In the genomic region with DNA sequence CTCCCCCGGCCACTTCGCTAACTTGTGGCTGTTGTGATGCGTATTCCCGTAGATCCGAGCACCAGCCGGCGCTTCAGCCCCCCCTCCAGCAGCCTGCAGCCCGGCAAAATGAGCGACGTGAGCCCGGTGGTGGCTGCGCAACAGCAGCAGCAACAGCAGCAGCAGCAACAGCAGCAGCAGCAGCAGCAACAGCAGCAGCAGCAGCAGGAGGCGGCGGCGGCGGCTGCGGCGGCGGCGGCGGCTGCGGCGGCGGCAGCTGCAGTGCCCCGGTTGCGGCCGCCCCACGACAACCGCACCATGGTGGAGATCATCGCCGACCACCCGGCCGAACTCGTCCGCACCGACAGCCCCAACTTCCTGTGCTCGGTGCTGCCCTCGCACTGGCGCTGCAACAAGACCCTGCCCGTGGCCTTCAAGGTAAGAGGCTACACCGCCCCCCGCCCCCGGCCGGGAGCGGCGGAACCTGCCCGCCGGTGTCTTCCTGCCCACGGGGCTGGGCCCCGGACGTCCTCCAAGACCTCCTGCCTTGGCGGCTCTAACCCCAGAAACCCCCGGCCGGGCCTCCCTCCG, we compare ENCODE assay signal across 9 cellular contexts. TPM values are rescaled to one million over a fixed set of nuclear protein-coding genes. Genes with fewer than 3 reads are reported as not detected.
A peak's percentile ranks its signal among the peaks of the same experiment; 100 is the strongest.
DNase-seq lines count a peak whose midpoint lies in the region; ATAC-seq, FAIRE-seq and TF ChIP-seq lines count a peak whose summit lies in the region.
"Had no signal": no experiment of that assay in that cellular context is flagged by ENCODE, and none has a peak within 500 bp of the region (broad histone marks: within the 10 kb centered on the region; RNA-seq: fewer than 3 reads in every experiment).

No MANE protein-coding gene starts in this region.

- H3K9me3 Mint-ChIP-seq in T-helper 2 cell treated with Interferon-gamma antibody and Interleukin-4, amounts not matched to agents 5 μg/mL and 100 μg/mL, for 36 hours, result no peaks in the 10 kb centered on the region

- DNase-seq in stimulated activated CD8-positive, alpha-beta memory T cell treated with anti-CD3 and anti-CD28 coated beads, Interleukin-12 subunit alpha, Interleukin-12 subunit beta, amount 100 ng/mL, for 4 hours (ENCODE audit: low read depth), result peak; percentile 45
- DNase-seq in stimulated activated CD8-positive, alpha-beta memory T cell treated with anti-CD3 and anti-CD28 coated beads, Interleukin-4, amount 100 ng/mL, for 48 hours, result no peak
- DNase-seq in T-helper 2 cell treated with Interferon-gamma antibody and Interleukin-4, amounts not matched to agents 5 μg/mL and 100 μg/mL, for 36 hours (ENCODE audit: low spot score), result peak; percentile 67
- no peak for DNase-seq in bronchial epithelial cell (ENCODE audit: low read depth)
- no peak for DNase-seq in left colon
- DNase-seq in stimulated activated CD4-positive, alpha-beta T cell treated with anti-CD3 and anti-CD28 coated beads, TNF-alpha, amount 100 ng/mL, for 4 hours (ENCODE audit: low read depth in 3 of 3), result peak in 2 of 3 experiments; percentile 26 to 36
- no peak for DNase-seq in A172 (ENCODE audit: low spot score)

- peaks cover 25% of the 10 kb centered on the region for H3K36me3 Mint-ChIP-seq in T-helper 2 cell treated with Interferon-gamma antibody and Interleukin-4, amounts not matched to agents 5 μg/mL and 100 μg/mL, for 36 hours (ENCODE audit: low read depth)

- FAIRE-seq in bronchial epithelial cell (lab: Jason Lieb, UNC), result no peak
- FAIRE-seq: GM18507 had no signal

- H3K36me3 ChIP-seq in bronchial epithelial cell (ENCODE audit: control insufficient read depth, insufficient read depth, low read length), result no peaks in the 10 kb centered on the region

- no peaks in the 10 kb centered on the region for H3K27me3 ChIP-seq in bronchial epithelial cell (ENCODE audit: control insufficient read depth, insufficient read depth, low read length)

- no peak for TF ChIP-seq CTCF in bronchial epithelial cell (IDR thresholded peaks at IDR 0.05; ENCODE audit: insufficient read depth, low read length, severe bottlenecking)

- intact Hi-C loops in left colon (cut with DNase I, micrococcal nuclease), result no loop called here

- peaks cover 43% of the 10 kb centered on the region for H3K4me1 Mint-ChIP-seq in T-helper 2 cell treated with Interferon-gamma antibody and Interleukin-4, amounts not matched to agents 5 μg/mL and 100 μg/mL, for 36 hours (ENCODE audit: low read depth)

- H3K27ac Mint-ChIP-seq in T-helper 2 cell treated with Interferon-gamma antibody and Interleukin-4, amounts not matched to agents 5 μg/mL and 100 μg/mL, for 36 hours, result peak overlapping the region; percentile 99

- H3K27me3 Mint-ChIP-seq in T-helper 2 cell treated with Interferon-gamma antibody and Interleukin-4, amounts not matched to agents 5 μg/mL and 100 μg/mL, for 36 hours (ENCODE audit: low read depth), result no peaks in the 10 kb centered on the region

- peak overlapping the region; percentile 96 for H3K4me3 Mint-ChIP-seq in T-helper 2 cell treated with Interferon-gamma antibody and Interleukin-4, amounts not matched to agents 5 μg/mL and 100 μg/mL, for 36 hours

- H3K4me3 ChIP-seq in bronchial epithelial cell (ENCODE audit: low read depth, low read length), result peak overlapping the region; percentile 71

- ATAC-seq in left colon, result peak; percentile 11
- no peak for ATAC-seq in HG02970 (IDR thresholded peaks at IDR 0.05; ENCODE audit: low FRiP score, unreplicated experiment)

RNA-seq across cellular contexts. Expression of gene SUPT3H, which starts 44.9 kb away (rescaled TPM):
- total RNA-seq in bronchial epithelial cell (9.9 and 12.9 TPM in 2 replicates), left colon (1 to 10 TPM; 2.0 to 2.8 TPM)
- total RNA-seq in A172 (2014; rRNA removed; shearing (Covaris generic)), result 5.3 and 8.2 TPM in 2 replicates

Comparison
In these comparisons a context has a peak if more than half of its experiments do, and no peak if none do; other contexts are left out.
1. DNase-seq: peak in stimulated activated CD8-positive, alpha-beta memory T cell treated with anti-CD3 and anti-CD28 coated beads, Interleukin-12 subunit alpha, Interleukin-12 subunit beta, amount 100 ng/mL, for 4 hours (single experiment), T-helper 2 cell treated with Interferon-gamma antibody and Interleukin-4, amounts not matched to agents 5 μg/mL and 100 μg/mL, for 36 hours (single experiment) and stimulated activated CD4-positive, alpha-beta T cell treated with anti-CD3 and anti-CD28 coated beads, TNF-alpha, amount 100 ng/mL, for 4 hours (2 of 3); none in stimulated activated CD8-positive, alpha-beta memory T cell treated with anti-CD3 and anti-CD28 coated beads, Interleukin-4, amount 100 ng/mL, for 48 hours (single experiment), bronchial epithelial cell (single experiment), left colon (0 of 2) and A172 (single experiment).